22 cellular contexts compared by ENCODE assay signal in genomic region chr2:44230378-44230777, GRCh38. TPM values are rescaled to one million over a fixed set of nuclear protein-coding genes. Genes with fewer than 3 reads are reported as not detected.
DNase-seq lines count a peak whose midpoint lies in the region; ATAC-seq, FAIRE-seq and TF ChIP-seq lines count a peak whose summit lies in the region.
"Had no signal": no experiment of that assay in that cellular context is flagged by ENCODE, and none has a peak within 500 bp of the region (broad histone marks: within the 10 kb centered on the region; RNA-seq: fewer than 3 reads in every experiment).

No MANE protein-coding gene starts in this region.

- H3K4me3 ChIP-seq in A549, result no peak overlapping the region
- no peak overlapping the region for H3K4me3 ChIP-seq in CD8-positive, alpha-beta memory T cell (ENCODE audit: low read length)
- H3K4me3 ChIP-seq: coronary artery, GM12878, right atrium auricular region, upper lobe of left lung had no signal

- peaks cover 3% of the 10 kb centered on the region for H3K36me3 ChIP-seq in CD8-positive, alpha-beta memory T cell (ENCODE audit: insufficient read depth, low read length)
- H3K36me3 ChIP-seq: right atrium auricular region had no signal

- H3K9me3 Mint-ChIP-seq in CD8-positive, alpha-beta memory T cell, result no peaks in the 10 kb centered on the region
- no peaks in the 10 kb centered on the region for H3K9me3 Mint-ChIP-seq in WTC11
- no peaks in the 10 kb centered on the region for H3K9me3 Mint-ChIP-seq in activated CD4-positive, alpha-beta memory T cell treated with anti-CD3 and anti-CD28 coated beads, Interleukin-2, amount 10 ng/mL, durations not matched to agents 7 days and 5 days
- H3K9me3 Mint-ChIP-seq: activated CD4-positive, alpha-beta T cell treated with anti-CD3 and anti-CD28 coated beads, Interleukin-2, amount 10 ng/mL, durations not matched to agents 7 days and 5 days had no signal

- WGBS in A549 (ENCODE audit: missing lambda C conversion rate), result 26% methylated on average over 3 of the region's 3 CpGs

- no peak overlapping the region for H3K4me3 Mint-ChIP-seq in CD8-positive, alpha-beta memory T cell
- no peak overlapping the region for H3K4me3 Mint-ChIP-seq in WTC11
- no peak overlapping the region for H3K4me3 Mint-ChIP-seq in activated CD4-positive, alpha-beta memory T cell treated with anti-CD3 and anti-CD28 coated beads, Interleukin-2, amount 10 ng/mL, durations not matched to agents 7 days and 5 days
- H3K4me3 Mint-ChIP-seq: activated CD4-positive, alpha-beta T cell treated with anti-CD3 and anti-CD28 coated beads, Interleukin-2, amount 10 ng/mL, durations not matched to agents 7 days and 5 days had no signal

- ATAC-seq in A549, result peak in 1 of 2 experiments; percentile 19; a peak in 2 of 6 replicates
- ATAC-seq in WTC11, result no peak
- ATAC-seq: GM12878; left colon; stimulated activated naive CD8-positive, alpha-beta T cell treated with anti-CD3 and anti-CD28 coated beads, Interleukin-15, Interleukin-2, amounts not matched to agents 100 U/mL and 50 U/mL, for 24 hours had no signal

- DNase-seq in A549 (ENCODE audit: low read depth in 1 of 2, low spot score in 1 of 2) (peak in 1 of 2 experiments; percentile 38), WTC11 (ENCODE audit: low spot score) (no peak), midbrain (lab: John Stamatoyannopoulos, UW) (peak; percentile 18), MV-4-11 (lab: John Stamatoyannopoulos, UW) (no peak), AG08395 (ENCODE audit: low spot score) (no peak), RCC 7860 (ENCODE audit: low spot score) (no peak)
- no peak for DNase-seq in CD8-positive, alpha-beta memory T cell
- no peak for DNase-seq in activated CD4-positive, alpha-beta memory T cell treated with anti-CD3 and anti-CD28 coated beads, Interleukin-2, amount 10 ng/mL, durations not matched to agents 7 days and 5 days
- DNase-seq: activated CD4-positive, alpha-beta T cell treated with anti-CD3 and anti-CD28 coated beads, Interleukin-2, amount 10 ng/mL, durations not matched to agents 7 days and 5 days; activated naive CD4-positive, alpha-beta T cell treated with Interleukin-2 at 50 U/mL for 16 hours; activated T-cell treated with anti-CD3 and anti-CD28 coated beads for 4 hours; foreskin melanocyte; GDM1; left colon; NCI-H1105 treated with DMSO at 0.1 percent for 48 hours; NK-92 treated with Interleukin-12 subunit alpha and Interleukin-12 subunit beta, amount 100 ng/mL, for 24 hours; stimulated activated naive CD8-positive, alpha-beta T cell treated with anti-CD3 and anti-CD28 coated beads, Interleukin-15, Interleukin-2, amounts not matched to agents 100 U/mL and 50 U/mL, for 24 hours; upper lobe of left lung had no signal

- TF ChIP-seq POLR2A in A549 (IDR thresholded peaks at IDR 0.05; ENCODE audit: low read length), result no peak

- H3K27me3 ChIP-seq in CD8-positive, alpha-beta memory T cell (ENCODE audit: insufficient read depth, low read length, poor library complexity, severe bottlenecking), result no peaks in the 10 kb centered on the region
- H3K27me3 ChIP-seq: right atrium auricular region, upper lobe of left lung had no signal

- peaks cover 61% of the 10 kb centered on the region for H3K4me1 ChIP-seq in A549
- no peaks in the 10 kb centered on the region for H3K4me1 ChIP-seq in CD8-positive, alpha-beta memory T cell (ENCODE audit: insufficient read depth, low read length)
- H3K4me1 ChIP-seq: right atrium auricular region had no signal

- no peak for TF ChIP-seq CTCF in A549 (IDR thresholded peaks at IDR 0.05)
- no peak for TF ChIP-seq CTCF in WTC11 (IDR thresholded peaks at IDR 0.05)

- H3K27ac ChIP-seq in A549, result peak overlapping the region; percentile 27 to 72; a peak in 5 of 6 replicates
- no peak overlapping the region for H3K27ac ChIP-seq in CD8-positive, alpha-beta memory T cell (ENCODE audit: low read depth, low read length)
- H3K27ac ChIP-seq: coronary artery, right atrium auricular region, RWPE1, upper lobe of left lung had no signal

- CTCF ChIA-PET in A549 (lab: Yijun Ruan, JAX) (interaction anchor here (1.4 to 34.3 kb wide), 4 partner anchors 14 to 186 kb away, joined by 3 to 548 read pairs (median 4); no protein-coding TSS in a partner anchor), WTC11 (lab: Charles Lee) (interaction anchor here (0.5 to 1.9 kb wide), 3 partner anchors 66 to 145 kb away, joined by 3 to 8 read pairs (median 3); no protein-coding TSS in a partner anchor)
- CTCF ChIA-PET in CD8-positive, alpha-beta memory T cell (lab: Charles Lee), result no interaction called here
- CTCF ChIA-PET in activated CD4-positive, alpha-beta memory T cell treated with anti-CD3 and anti-CD28 coated beads, Interleukin-2, amount 10 ng/mL, durations not matched to agents 7 days and 5 days (lab: Charles Lee), result no interaction called here

- peaks cover 11 to 42% (median 19%) of the 10 kb centered on the region in 3 donors for H3K4me1 Mint-ChIP-seq in CD8-positive, alpha-beta memory T cell
- peaks cover 38% of the 10 kb centered on the region for H3K4me1 Mint-ChIP-seq in WTC11
- peaks cover 13% of the 10 kb centered on the region for H3K4me1 Mint-ChIP-seq in activated CD4-positive, alpha-beta memory T cell treated with anti-CD3 and anti-CD28 coated beads, Interleukin-2, amount 10 ng/mL, durations not matched to agents 7 days and 5 days

- H3K36me3 Mint-ChIP-seq in CD8-positive, alpha-beta memory T cell, result peaks cover 0 to 38% (median 0%) of the 10 kb centered on the region in 3 donors
- no peaks in the 10 kb centered on the region for H3K36me3 Mint-ChIP-seq in WTC11
- peaks cover 26% of the 10 kb centered on the region for H3K36me3 Mint-ChIP-seq in activated CD4-positive, alpha-beta memory T cell treated with anti-CD3 and anti-CD28 coated beads, Interleukin-2, amount 10 ng/mL, durations not matched to agents 7 days and 5 days (ENCODE audit: low read depth)

- POLR2A ChIA-PET in A549 (lab: Yijun Ruan, JAX), result no interaction called here
- POLR2A ChIA-PET in CD8-positive, alpha-beta memory T cell (lab: Charles Lee), result no interaction called here
- POLR2A ChIA-PET in WTC11 (lab: Charles Lee), result interaction anchor here (0.9 kb wide), 1 partner anchor 13 kb away, joined by 3 read pairs; no protein-coding TSS in a partner anchor
- POLR2A ChIA-PET in activated CD4-positive, alpha-beta memory T cell treated with anti-CD3 and anti-CD28 coated beads, Interleukin-2, amount 10 ng/mL, durations not matched to agents 7 days and 5 days (lab: Charles Lee), result no interaction called here

- peak overlapping the region; percentile 52 for H3K4me2 ChIP-seq in A549

- H3K27me3 Mint-ChIP-seq in CD8-positive, alpha-beta memory T cell, result no peaks in the 10 kb centered on the region
- no peaks in the 10 kb centered on the region for H3K27me3 Mint-ChIP-seq in WTC11 (ENCODE audit: low read depth)
- H3K27me3 Mint-ChIP-seq in activated CD4-positive, alpha-beta memory T cell treated with anti-CD3 and anti-CD28 coated beads, Interleukin-2, amount 10 ng/mL, durations not matched to agents 7 days and 5 days, result no peaks in the 10 kb centered on the region
- H3K27me3 Mint-ChIP-seq: activated CD4-positive, alpha-beta T cell treated with anti-CD3 and anti-CD28 coated beads, Interleukin-2, amount 10 ng/mL, durations not matched to agents 7 days and 5 days had no signal

- TF ChIP-seq RAD21 in A549 (conservative IDR thresholded peaks at IDR 0.05 in 1 of 2, IDR thresholded peaks at IDR 0.05 in 1 of 2), result no peak

- peak overlapping the region in 6 of 8 donors; percentile 14 to 73 (median 39) for H3K27ac Mint-ChIP-seq in CD8-positive, alpha-beta memory T cell
- H3K27ac Mint-ChIP-seq in WTC11, result peak overlapping the region; percentile 73; the same call in 1 of the 2 replicates
- no peak overlapping the region for H3K27ac Mint-ChIP-seq in activated CD4-positive, alpha-beta memory T cell treated with anti-CD3 and anti-CD28 coated beads, Interleukin-2, amount 10 ng/mL, durations not matched to agents 7 days and 5 days
- H3K27ac Mint-ChIP-seq: activated CD4-positive, alpha-beta T cell treated with anti-CD3 and anti-CD28 coated beads, Interleukin-2, amount 10 ng/mL, durations not matched to agents 7 days and 5 days had no signal

- FAIRE-seq in A549 (lab: Jason Lieb, UNC) (peak; percentile 13), RCC 7860 (lab: Jason Lieb, UNC) (no peak)
- FAIRE-seq: GM12878 had no signal

- no peaks in the 10 kb centered on the region for H3K9me3 ChIP-seq in A549
- no peaks in the 10 kb centered on the region for H3K9me3 ChIP-seq in CD8-positive, alpha-beta memory T cell (ENCODE audit: low read length)
- H3K9me3 ChIP-seq: right atrium auricular region, upper lobe of left lung had no signal

- no peak for TF ChIP-seq EP300 in A549 (IDR thresholded peaks at IDR 0.05)

TF ChIP-seq in A549, 52 proteins besides CTCF, POLR2A, EP300 and RAD21:
- TF ChIP-seq GATA3 (IDR thresholded peaks at IDR 0.05; ENCODE audit: borderline replicate concordance), result no peak

TF ChIP-seq in WTC11, 78 proteins besides CTCF, POLR2A, EP300 and RAD21 (continues in another document):
- no peak for TF ChIP-seq ATF2 (CRISPR knock-in tag; IDR thresholded peaks at IDR 0.05; ENCODE audit: borderline replicate concordance, low read depth)
- no peak for TF ChIP-seq NR1H2 (CRISPR knock-in tag; IDR thresholded peaks at IDR 0.05)
- TF ChIP-seq SOX15 (CRISPR knock-in tag; IDR thresholded peaks at IDR 0.05), result no peak

RNA-seq across cellular contexts. Expression of gene SLC3A1, which starts 44.9 kb away (rescaled TPM):
- 7.1 and 7.2 TPM in 2 replicates for polyA plus RNA-seq in A549 (2011; rRNA removed)
- polyA plus RNA-seq in A549 (2012; cell fraction: cytosol; rRNA removed), result 2.1 TPM in 2 replicates
- 0.68 and 1.3 TPM in 2 replicates for polyA plus RNA-seq in A549 (2012; cell fraction: nucleus; rRNA removed)
- 1.1 to 1.4 TPM (median 1.2 TPM) in 3 replicates for polyA plus RNA-seq in A549 (2017; fragmentation: RNase III; extraction: RNeasy Plus Mini Kit Qiagen cat#74134 plus additional on column Dnase treatment)
- 2.6 and 3.0 TPM in 2 replicates for polyA minus RNA-seq in A549 (2011; rRNA and poly(A)+ RNA removed)
- total RNA-seq in CD8-positive, alpha-beta memory T cell, result under 1 TPM in 1 of 2 experiments, not detected in 1; 0.16 TPM
- 0.35 TPM for polyA plus RNA-seq in CD8-positive, alpha-beta memory T cell
- total RNA-seq in WTC11 (2021), result 0.11 to 0.15 TPM in 2 of 3 replicates, not detected in the other
- total RNA-seq in activated CD4-positive, alpha-beta memory T cell treated with anti-CD3 and anti-CD28 coated beads, Interleukin-2, amount 10 ng/mL, durations not matched to agents 7 days and 5 days, result under 1 TPM; 0.15 to 0.18 TPM
- total RNA-seq: GM12878, right atrium auricular region had no signal

Comparison
In these comparisons a context has a peak if more than half of its experiments do, and no peak if none do; other contexts are left out.
1. CTCF ChIA-PET loops: an anchor here in A549 (1.4 to 34.3 kb wide) and WTC11 (0.5 to 1.9 kb wide); none called in CD8-positive, alpha-beta memory T cell and activated CD4-positive, alpha-beta memory T cell treated with anti-CD3 and anti-CD28 coated beads, Interleukin-2, amount 10 ng/mL, durations not matched to agents 7 days and 5 days.